ENCODE assay signal across 8 cellular contexts in genomic region chr7:131105294-131105802, GRCh38.
DNase-seq lines count a peak whose midpoint lies in the region; ATAC-seq and TF ChIP-seq lines count a peak whose summit lies in the region.

No MANE protein-coding gene starts in this region.

- H3K27ac Mint-ChIP-seq in Caco-2 (ENCODE audit: unreplicated experiment) = no peak overlapping the region
- peak overlapping the region; percentile 68 to 92 (median 86) for H3K27ac Mint-ChIP-seq in immature natural killer cell
- peak overlapping the region; percentile 31 for H3K27ac Mint-ChIP-seq in stimulated activated memory B cell treated with anti-CD40 and anti-IgM and Interleukin-4, amounts not matched to agents 10 μg/mL and 1 μg/mL and 100 μg/mL, for 72 hours

- TF ChIP-seq CTCF in Caco-2 (IDR thresholded peaks at IDR 0.05; ENCODE audit: insufficient read depth in 1 of 2, low read depth in 1 of 2, low read length in 1 of 2, severe bottlenecking in 1 of 2, unreplicated experiment in 1 of 2) = no peak

- H3K27me3 ChIP-seq in Caco-2 (replicated peaks; ENCODE audit: control insufficient read depth, insufficient read depth, low read length) (0 out of 2 replicates have a peak, but pooled peaks cover under 1% of the 10 kb centered on the region), adipocyte (replicated peaks; ENCODE audit: control insufficient read depth, insufficient read depth, low read length) (no peaks in the 10 kb centered on the region)

- H3K4me3 Mint-ChIP-seq in Caco-2 (ENCODE audit: unreplicated experiment) (peak overlapping the region; percentile 79), immature natural killer cell (peak overlapping the region; percentile 83 to 88 (median 86))
- peak overlapping the region; percentile 66 for H3K4me3 Mint-ChIP-seq in stimulated activated memory B cell treated with anti-CD40 and anti-IgM and Interleukin-4, amounts not matched to agents 10 μg/mL and 1 μg/mL and 100 μg/mL, for 72 hours

- peak overlapping the region; percentile 58 for H3K4me3 ChIP-seq in Caco-2 (ENCODE audit: low read depth, low read length)
- H3K4me3 ChIP-seq in adipocyte (ENCODE audit: low read length) = peak overlapping the region; percentile 85

- H3K9ac ChIP-seq in adipocyte (ENCODE audit: low read length) = peak overlapping the region; percentile 90

- H3K27me3 Mint-ChIP-seq in Caco-2 (ENCODE audit: insufficient read depth, unreplicated experiment) = peaks cover 7% of the 10 kb centered on the region
- H3K27me3 Mint-ChIP-seq in immature natural killer cell (ENCODE audit: low read depth in 3 of 3) = peaks cover 46 to 81% (median 76%) of the 10 kb centered on the region in 3 donors
- H3K27me3 Mint-ChIP-seq in stimulated activated memory B cell treated with anti-CD40 and anti-IgM and Interleukin-4, amounts not matched to agents 10 μg/mL and 1 μg/mL and 100 μg/mL, for 72 hours = no peaks in the 10 kb centered on the region

- H3K4me1 ChIP-seq in Caco-2 (peaks cover 10% of the 10 kb centered on the region), adipocyte (ENCODE audit: control insufficient read depth, insufficient read depth, low read length) (peaks cover 37% of the 10 kb centered on the region)

- peak; percentile 5 for ATAC-seq in HG03442 (IDR thresholded peaks at IDR 0.05; ENCODE audit: unreplicated experiment)
- no peak for ATAC-seq in stimulated activated memory B cell treated with anti-CD40 and anti-IgM and Interleukin-4, amounts not matched to agents 10 μg/mL and 1 μg/mL and 100 μg/mL, for 72 hours
- no peak for ATAC-seq in HG03565 (IDR thresholded peaks at IDR 0.05; ENCODE audit: unreplicated experiment)
- no peak for ATAC-seq in sciatic nerve

- H3K9me3 ChIP-seq in Caco-2 = no peaks in the 10 kb centered on the region
- no peaks in the 10 kb centered on the region for H3K9me3 ChIP-seq in adipocyte (ENCODE audit: control insufficient read depth, low read length)

- CTCF ChIA-PET in Caco-2 (lab: Charles Lee) = interaction anchor here (1.1 kb wide), 1 partner anchor 198 kb away, joined by 3 read pairs; no protein-coding TSS in a partner anchor

- H3K4me1 Mint-ChIP-seq in Caco-2 (ENCODE audit: low read depth, unreplicated experiment) = peaks cover 9% of the 10 kb centered on the region
- peaks cover 74% of the 10 kb centered on the region in 2 donors for H3K4me1 Mint-ChIP-seq in immature natural killer cell
- H3K4me1 Mint-ChIP-seq in stimulated activated memory B cell treated with anti-CD40 and anti-IgM and Interleukin-4, amounts not matched to agents 10 μg/mL and 1 μg/mL and 100 μg/mL, for 72 hours = peaks cover 64% of the 10 kb centered on the region

- BruUV-seq in Caco-2 (replicated peaks; lab: Mats Ljungman, UMichigan) = no TSS peak

- H3K9me3 Mint-ChIP-seq in Caco-2 (ENCODE audit: unreplicated experiment) (no peaks in the 10 kb centered on the region), immature natural killer cell (no peaks in the 10 kb centered on the region)
- H3K9me3 Mint-ChIP-seq in stimulated activated memory B cell treated with anti-CD40 and anti-IgM and Interleukin-4, amounts not matched to agents 10 μg/mL and 1 μg/mL and 100 μg/mL, for 72 hours = no peaks in the 10 kb centered on the region

- intact Hi-C loops in Caco-2 (cut with micrococcal nuclease; ENCODE audit: unreplicated experiment) (loop anchor here (5.0 to 10.0 kb wide), 3 partner anchors 38 to 319 kb away; partner anchors contain the start of gene MKLN1), sciatic nerve (cut with DNase I) (loop anchor here (5.0 kb wide), 1 partner anchor 322 kb away; no protein-coding TSS in a partner anchor)

- POLR2A ChIA-PET in Caco-2 (lab: Charles Lee) = no interaction called here

- peaks cover 6% of the 10 kb centered on the region for H3K36me3 Mint-ChIP-seq in Caco-2 (ENCODE audit: insufficient read depth, unreplicated experiment)
- peaks cover 0 to 8% (median 0%) of the 10 kb centered on the region in 3 donors for H3K36me3 Mint-ChIP-seq in immature natural killer cell
- H3K36me3 Mint-ChIP-seq in stimulated activated memory B cell treated with anti-CD40 and anti-IgM and Interleukin-4, amounts not matched to agents 10 μg/mL and 1 μg/mL and 100 μg/mL, for 72 hours = peaks cover 54% of the 10 kb centered on the region

- DNase-seq in Caco-2 (peak in 1 of 2 experiments; percentile 62), adipocyte (ENCODE audit: low read depth) (no peak), immature natural killer cell (no peak), NCI-H2227 (lab: John Stamatoyannopoulos, UW; ENCODE audit: unreplicated experiment) (no peak), sciatic nerve (ENCODE audit: low spot score) (no peak)

- H3K36me3 ChIP-seq in Caco-2 (ENCODE audit: control insufficient read depth, insufficient read depth, low read length) (no peaks in the 10 kb centered on the region), adipocyte (ENCODE audit: control insufficient read depth, insufficient read depth, low read length, severe bottlenecking) (peaks cover 16% of the 10 kb centered on the region)
